8 cellular contexts compared by ENCODE assay signal in genomic region chr3:31534036-31534435, GRCh38. TPM values are rescaled to one million over a fixed set of nuclear protein-coding genes. Genes with fewer than 3 reads are reported as not detected.
DNase-seq lines count a peak whose midpoint lies in the region; ATAC-seq, FAIRE-seq and TF ChIP-seq lines count a peak whose summit lies in the region.

No MANE protein-coding gene starts in this region.

- no peak overlapping the region for H4K8ac ChIP-seq in H1 (ENCODE audit: extremely low read depth, insufficient read depth, low read length)

- POLR2A ChIA-PET in H1 (lab: Charles Lee; ENCODE audit: partially characterized antibody), result interaction anchor here (0.8 to 3.7 kb wide), 7 partner anchors 11 to 192 kb away, joined by 3 to 31 read pairs (median 9); no protein-coding TSS in a partner anchor

- no peak for TF ChIP-seq RAD21 in H1 (IDR thresholded peaks at IDR 0.05 in 1 of 2, conservative IDR thresholded peaks at IDR 0.05 in 1 of 2; ENCODE audit: low read depth in 2 of 2, low read length in 2 of 2)

- no peak overlapping the region for H4K91ac ChIP-seq in H1 (replicated peaks; ENCODE audit: insufficient read length, low read length)

- peaks cover 49 to 52% of the 10 kb centered on the region in 2 donors for H3K4me1 Mint-ChIP-seq in natural killer cell

- H3K9me3 Mint-ChIP-seq in natural killer cell, result no peaks in the 10 kb centered on the region

- H3K27me3 ChIP-seq in RWPE2 (ENCODE audit: insufficient read depth, poor library complexity, severe bottlenecking) (no peaks in the 10 kb centered on the region), H1 (replicated peaks in 1 of 4; ENCODE audit: control insufficient read depth in 3 of 4, extremely low read depth in 1 of 4, insufficient read depth in 3 of 4, low read length in 3 of 4) (no peaks in the 10 kb centered on the region)

- 14% methylated on average over 5 of the region's 5 CpGs; no CpG with 5 or more reads in 1 of the 2 experiments for WGBS in H1 (ENCODE audit: extremely low coverage in 1 of 2, insufficient coverage in 1 of 2, insufficient read length in 1 of 2, insufficient replicate concordance in 2 of 2, low coverage in 1 of 2, low lambda C conversion rate in 2 of 2, missing lambda C conversion rate in 1 of 2), 2 experiments

- H2BK120ac ChIP-seq in H1 (replicated peaks; ENCODE audit: low read depth, low read length), result no peak overlapping the region

- H3K27ac ChIP-seq in RWPE2 (ENCODE audit: poor library complexity, severe bottlenecking) (peak overlapping the region; percentile 78), H1 (ENCODE audit: low read depth, low read length) (no peak overlapping the region)

- H2BK20ac ChIP-seq in H1 (ENCODE audit: low read length), result no peak overlapping the region

- no peaks in the 10 kb centered on the region for H3K23me2 ChIP-seq in H1 (ENCODE audit: low read depth, low read length)

- peaks cover 2 to 23% of the 10 kb centered on the region in 2 experiments for H4K20me1 ChIP-seq in H1 (replicated peaks in 1 of 2; ENCODE audit: control insufficient read depth in 1 of 2, insufficient read depth in 2 of 2, low read length in 2 of 2)

- peaks cover 11% of the 10 kb centered on the region for H3K36me3 ChIP-seq in RWPE2 (ENCODE audit: low read depth)
- no peaks in the 10 kb centered on the region for H3K36me3 ChIP-seq in H1 (ENCODE audit: control insufficient read depth in 2 of 4, insufficient read depth in 4 of 4, low read length in 3 of 4)

- H3K4ac ChIP-seq in H1 (replicated peaks; ENCODE audit: insufficient read length, low read depth, low read length), result no peak overlapping the region

- H2BK15ac ChIP-seq in H1 (ENCODE audit: low read length), result no peak overlapping the region

- H3K79me2 ChIP-seq in H1 (ENCODE audit: control insufficient read depth in 1 of 2, insufficient read depth in 2 of 2, low read length in 2 of 2), result peaks cover 12 to 68% of the 10 kb centered on the region in 2 experiments

- H2BK5ac ChIP-seq in H1 (ENCODE audit: low read depth, low read length), result no peak overlapping the region

- FAIRE-seq in H1 (lab: Jason Lieb, UNC), result no peak

- H3K9me3 ChIP-seq in RWPE2 (ENCODE audit: severe bottlenecking) (no peaks in the 10 kb centered on the region), H1 (ENCODE audit: insufficient read depth in 2 of 2, low read depth in 1 of 2, low read length in 1 of 2) (no peaks in the 10 kb centered on the region)

- H3K79me1 ChIP-seq in H1 (ENCODE audit: low read depth, low read length), result no peaks in the 10 kb centered on the region

- intact Hi-C loops in natural killer cell (cut with micrococcal nuclease), result loop anchor here (5.0 to 10.0 kb wide), 2 partner anchors 902 to 1151 kb away; partner anchors contain the start of gene CNOT10

- no peak overlapping the region for H3K56ac ChIP-seq in H1 (replicated peaks; ENCODE audit: insufficient read length, low read depth, low read length)

- no peak overlapping the region for H3K18ac ChIP-seq in H1 (ENCODE audit: extremely low read depth, low read length)

- H3K27me3 Mint-ChIP-seq in natural killer cell (ENCODE audit: low read depth in 2 of 2), result no peaks in the 10 kb centered on the region

- TF ChIP-seq EP300 in H1 (IDR thresholded peaks at IDR 0.05; ENCODE audit: borderline replicate concordance in 1 of 2, low read depth in 2 of 2, low read length in 2 of 2), result no peak

- H2AFZ ChIP-seq in H1 (ENCODE audit: low read length), result no peak overlapping the region

- TF ChIP-seq POLR2A in H1 (IDR thresholded peaks at IDR 0.05; ENCODE audit: control extremely low read depth in 1 of 2, low read depth in 2 of 2, low read length in 2 of 2), result no peak

- H2BK12ac ChIP-seq in H1 (ENCODE audit: low read depth, low read length), result no peak overlapping the region

- peak overlapping the region in 3 of 4 experiments; percentile 74 to 95 (median 87); a peak in 6 of 7 replicates for H3K9ac ChIP-seq in H1 (replicated peaks in 1 of 4; ENCODE audit: extremely low read depth in 1 of 4, low read depth in 3 of 4, low read length in 3 of 4)

- ATAC-seq in GM18868 (IDR thresholded peaks at IDR 0.05; ENCODE audit: unreplicated experiment), result peak; percentile 3
- ATAC-seq in RWPE2 (ENCODE audit: low read depth), result no peak
- no peak for ATAC-seq in natural killer cell
- no peak for ATAC-seq in GM19324 (IDR thresholded peaks at IDR 0.05; ENCODE audit: low FRiP score, unreplicated experiment)

- no peak overlapping the region for H3K23ac ChIP-seq in H1 (ENCODE audit: insufficient read length)

- H3K4me2 ChIP-seq in H1 (ENCODE audit: insufficient read depth in 1 of 2, low read depth in 2 of 2, low read length in 2 of 2), result peak overlapping the region; percentile 77 to 87

- peak overlapping the region; percentile 99 for H3K4me3 Mint-ChIP-seq in natural killer cell

- TF ChIP-seq CTCF in RWPE2 (IDR thresholded peaks at IDR 0.05; ENCODE audit: poor library complexity, severe bottlenecking), result no peak
- TF ChIP-seq CTCF in H1 (IDR thresholded peaks at IDR 0.05; ENCODE audit: control extremely low read depth in 1 of 3, insufficient read depth in 1 of 3, low read depth in 1 of 3, low read length in 3 of 3), result no peak
- TF ChIP-seq CTCF in natural killer cell (IDR thresholded peaks at IDR 0.05), result no peak

- no peak overlapping the region for H2AK5ac ChIP-seq in H1 (ENCODE audit: low read depth, low read length)

- H3K4me3 ChIP-seq in RWPE2 (ENCODE audit: severe bottlenecking) (peak overlapping the region; percentile 79), H1 (ENCODE audit: extremely low read depth in 1 of 4, insufficient read depth in 2 of 4, low read depth in 3 of 4, low read length in 4 of 4) (peak overlapping the region; percentile 70 to 95 (median 84))

- DNase-seq in ACHN, result peak; percentile 19
- DNase-seq in RWPE2 (ENCODE audit: low spot score), result no peak
- no peak for DNase-seq in H1 (ENCODE audit: low read depth in 1 of 2, low spot score in 2 of 2)
- no peak for DNase-seq in natural killer cell
- DNase-seq in NCI-H146 treated with DMSO at 0.1 percent for 48 hours (lab: John Stamatoyannopoulos, UW; ENCODE audit: unreplicated experiment), result no peak
- DNase-seq in nucleus accumbens (lab: John Stamatoyannopoulos, UW), result no peak

- CTCF ChIA-PET in H1 (lab: Charles Lee; ENCODE audit: partially characterized antibody), result interaction anchor here (0.9 to 3.7 kb wide), 2 partner anchors 16 to 28 kb away, joined by 3 to 16 read pairs; no protein-coding TSS in a partner anchor

- H3K4me1 ChIP-seq in RWPE2 (ENCODE audit: insufficient read depth, poor library complexity, severe bottlenecking) (peaks cover 28% of the 10 kb centered on the region), H1 (replicated peaks in 1 of 4; ENCODE audit: control insufficient read depth in 3 of 4, insufficient read depth in 4 of 4, low read length in 3 of 4) (peaks cover 0 to 10% (median 5%) of the 10 kb centered on the region in 4 experiments; a peak in 2 of 7 replicates)

- in situ Hi-C loops in ACHN (cut with HindIII; ENCODE audit: low pct_ligation_motif_present, low pct_unique_long_range_greater_than_20kb, low sequenced_read_pairs), result no loop called here

- no peak overlapping the region for H4K5ac ChIP-seq in H1 (ENCODE audit: insufficient read length, low read depth, low read length)

- no peaks in the 10 kb centered on the region for H3K36me3 Mint-ChIP-seq in natural killer cell

- no peak overlapping the region for H3K14ac ChIP-seq in H1 (ENCODE audit: insufficient read length)

- peak overlapping the region; percentile 94 to 99 for H3K27ac Mint-ChIP-seq in natural killer cell

TF ChIP-seq in H1, 55 proteins besides CTCF, POLR2A, EP300 and RAD21 (continues in another document):
- TF ChIP-seq KDM4A (IDR thresholded peaks at IDR 0.05; ENCODE audit: low read depth, low read length, severe bottlenecking), result no peak
- TF ChIP-seq PHF8 (conservative IDR thresholded peaks at IDR 0.05; ENCODE audit: low read depth, low read length), result no peak
- TF ChIP-seq E2F6 (IDR thresholded peaks at IDR 0.05), result no peak
- TF ChIP-seq SIRT6 (IDR thresholded peaks at IDR 0.05; ENCODE audit: low read length), result no peak
- no peak for TF ChIP-seq EZH2 (IDR thresholded peaks at IDR 0.05; ENCODE audit: low read depth, low read length, severe bottlenecking)
- TF ChIP-seq CEBPB (IDR thresholded peaks at IDR 0.05; ENCODE audit: low read depth, low read length), result no peak
- TF ChIP-seq HDAC2 (IDR thresholded peaks at IDR 0.05; ENCODE audit: borderline replicate concordance in 1 of 2, low read depth in 2 of 2, low read length in 2 of 2), result no peak
- TF ChIP-seq CTBP2 (IDR thresholded peaks at IDR 0.05; ENCODE audit: borderline replicate concordance, insufficient read depth, insufficient read length, low read length), result no peak
- TF ChIP-seq ATF2 (IDR thresholded peaks at IDR 0.05; ENCODE audit: low read length), result no peak
- TF ChIP-seq SP1 (IDR thresholded peaks at IDR 0.05; ENCODE audit: low read depth, low read length), result no peak
- no peak for TF ChIP-seq SIX5 (IDR thresholded peaks at IDR 0.05; ENCODE audit: low read depth, low read length)

RNA-seq across cellular contexts. Expression of gene STT3B, which starts 1.3 kb away (rescaled TPM):
- 131 and 134 TPM in 2 replicates for total RNA-seq in H1 (2021; fragmentation: NEBNext Ultra II Directional; extraction: Animal tissue kit (Norgen Biotek cat#: 25700))
- 34.2 and 43.5 TPM in 2 replicates for polyA plus RNA-seq in H1 (2011; rRNA removed)
- 53.5 TPM for polyA plus RNA-seq in H1 (2011; cell fraction: cytosol; rRNA removed)
- polyA plus RNA-seq in H1 (2011; cell fraction: nucleus; rRNA removed), result 26.1 TPM
- polyA plus RNA-seq in H1 (2012, experiment 1 of 2), result 43.7 to 95.2 TPM (median 53.1 TPM) in 4 replicates
- 5.7 TPM for polyA plus RNA-seq in H1 (2012, experiment 2 of 2)
- 201 TPM for polyA plus RNA-seq in H1 (2013, experiment 1 of 2)
- 213 TPM for polyA plus RNA-seq in H1 (2013, experiment 2 of 2)
- polyA minus RNA-seq in H1 (2011; rRNA and poly(A)+ RNA removed), result 96.8 and 163 TPM in 2 replicates
- polyA minus RNA-seq in H1 (2011; cell fraction: cytosol; rRNA and poly(A)+ RNA removed), result 61.3 TPM
- 84.5 TPM for polyA minus RNA-seq in H1 (2011; cell fraction: nucleus; rRNA and poly(A)+ RNA removed)
- 100 to 1,000 TPM in 1 of 3 donors, 10 to 100 TPM in 2; 83.4 to 132 (median 99.0) TPM for total RNA-seq in natural killer cell
